ENCODE assay signal across 3 cellular contexts in the genomic region with DNA sequence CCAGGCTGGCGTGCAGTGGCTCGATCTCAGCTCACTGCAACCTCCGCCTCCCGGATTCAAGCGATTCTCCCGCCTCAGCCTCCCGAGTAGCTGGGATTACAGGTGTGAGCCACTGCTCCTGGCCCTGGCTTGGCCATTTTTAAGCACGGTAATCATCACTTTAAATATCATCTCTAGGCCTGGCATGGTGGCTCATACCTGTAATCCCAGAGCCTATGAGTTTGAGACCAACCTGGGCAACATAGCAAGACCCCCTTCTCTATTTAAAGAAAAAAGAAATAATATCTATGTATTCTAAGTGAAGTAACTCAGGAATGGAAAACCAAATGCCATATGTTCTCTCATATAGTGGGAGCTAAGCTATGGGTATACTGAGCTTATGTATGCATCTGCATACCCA. TPM values are rescaled to one million over a fixed set of nuclear protein-coding genes. Genes with fewer than 3 reads are reported as not detected.
"Had no signal": no experiment of that assay in that cellular context is flagged by ENCODE, and none has a peak within 500 bp of the region (broad histone marks: within the 10 kb centered on the region; RNA-seq: fewer than 3 reads in every experiment).

No MANE protein-coding gene starts in this region.

RNA-seq across cellular contexts. Expression of a gene that starts 4.8 kb away (rescaled TPM):
- total RNA-seq: HT1080, IMR-90, K562 had no signal
- polyA plus RNA-seq: IMR-90 had no signal
